15 cellular contexts compared by ENCODE assay signal in the genomic region with DNA sequence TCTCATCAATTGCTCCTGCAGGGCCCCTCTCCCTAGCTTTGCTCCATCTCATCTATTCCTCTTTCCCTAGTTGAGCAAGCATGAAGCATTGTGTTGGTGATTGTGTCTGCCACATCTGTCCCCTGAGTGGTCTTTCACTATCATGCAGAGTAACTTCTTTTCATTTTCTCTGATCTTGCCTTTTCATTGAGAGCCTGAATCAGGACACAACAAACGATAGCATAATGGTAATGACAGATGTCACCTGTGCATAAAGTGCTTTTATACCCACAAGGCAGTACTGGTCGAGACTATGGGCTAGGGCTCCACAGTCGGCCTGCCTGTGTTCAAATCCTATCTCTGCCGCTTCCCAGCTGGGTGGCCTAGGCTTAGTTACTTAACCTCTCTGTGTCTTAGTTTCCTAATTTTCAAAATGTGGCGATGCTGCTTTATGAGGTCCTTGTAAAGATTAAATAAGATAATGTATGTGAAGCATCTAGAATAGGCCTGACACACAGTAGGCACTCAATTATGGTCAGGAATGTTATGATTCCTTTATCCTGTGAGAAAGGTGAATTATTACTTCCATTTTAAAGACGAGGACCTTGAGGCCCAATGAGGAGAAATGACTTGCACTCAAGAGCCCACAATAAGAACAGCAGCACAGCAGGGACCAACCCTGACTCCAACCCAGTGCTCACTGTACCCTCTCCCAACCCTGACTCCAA.
DNase-seq lines count a peak whose midpoint lies in the region; ATAC-seq, FAIRE-seq and TF ChIP-seq lines count a peak whose summit lies in the region.
"Had no signal": no experiment of that assay in that cellular context is flagged by ENCODE, and none has a peak within 500 bp of the region (broad histone marks: within the 10 kb centered on the region; RNA-seq: fewer than 3 reads in every experiment).

No MANE protein-coding gene starts in this region.

- H3K4me3 ChIP-seq in mesenchymal stem cell (ENCODE audit: insufficient read depth in 1 of 2, low read depth in 1 of 2, low read length in 2 of 2) (no peak overlapping the region), upper lobe of left lung (no peak overlapping the region), kidney (ENCODE audit: low read length in 2 of 2) (no peak overlapping the region)
- H3K4me3 ChIP-seq: pancreas had no signal

- no peak overlapping the region for H3K18ac ChIP-seq in mesenchymal stem cell (ENCODE audit: low read depth in 1 of 2, low read length in 2 of 2)

- ATAC-seq in activated B cell treated with CpG ODN at 0.5 μM for 24 hours (ENCODE audit: low read depth) = peak; percentile 69
- ATAC-seq in upper lobe of left lung (ENCODE audit: low FRiP score in 2 of 2) = no peak
- no peak for ATAC-seq in GM18909 (IDR thresholded peaks at IDR 0.05; ENCODE audit: poor library complexity, unreplicated experiment)
- ATAC-seq: Right ventricle myocardium inferior had no signal

- H3K14ac ChIP-seq in mesenchymal stem cell (ENCODE audit: low read length in 2 of 2) = no peak overlapping the region

- no peak overlapping the region for H2AFZ ChIP-seq in mesenchymal stem cell (ENCODE audit: low read depth, low read length)

- H3K27ac Mint-ChIP-seq in activated B cell treated with CpG ODN at 0.5 μM for 24 hours = no peak overlapping the region

- TF ChIP-seq EP300 in upper lobe of left lung (IDR thresholded peaks at IDR 0.05) = no peak

- intact Hi-C loops in activated B cell treated with CpG ODN at 0.5 μM for 24 hours (cut with micrococcal nuclease) (no loop called here), kidney (cut with DNase I) (no loop called here)

- no peak overlapping the region for H3K4me2 ChIP-seq in mesenchymal stem cell (ENCODE audit: low read length, poor library complexity, severe bottlenecking)

- H2BK12ac ChIP-seq in mesenchymal stem cell (ENCODE audit: low read length in 2 of 2) = no peak overlapping the region

- H3K27ac ChIP-seq in mesenchymal stem cell (ENCODE audit: low read length, poor library complexity, severe bottlenecking) (no peak overlapping the region), upper lobe of left lung (no peak overlapping the region), kidney (ENCODE audit: low read depth in 2 of 2, low read length in 2 of 2) (no peak overlapping the region)
- H3K27ac ChIP-seq: brain microvascular endothelial cell, pancreas had no signal

- H2BK5ac ChIP-seq in mesenchymal stem cell (ENCODE audit: low read depth, low read length, poor library complexity, severe bottlenecking) = no peak overlapping the region

- no peaks in the 10 kb centered on the region for H3K4me1 Mint-ChIP-seq in activated B cell treated with CpG ODN at 0.5 μM for 24 hours

- H3K36me3 ChIP-seq in mesenchymal stem cell (ENCODE audit: control insufficient read depth in 1 of 2, insufficient read depth in 2 of 2, low read depth in 1 of 2, low read length in 2 of 2) (no peaks in the 10 kb centered on the region), upper lobe of left lung (no peaks in the 10 kb centered on the region), kidney (ENCODE audit: control insufficient read depth in 1 of 2, insufficient read depth in 2 of 2, low read length in 2 of 2) (no peaks in the 10 kb centered on the region)
- H3K36me3 ChIP-seq: brain microvascular endothelial cell, pancreas had no signal

- no peak overlapping the region for H3K4me3 Mint-ChIP-seq in activated B cell treated with CpG ODN at 0.5 μM for 24 hours

- H4K8ac ChIP-seq in mesenchymal stem cell (ENCODE audit: low read length) = no peak overlapping the region

- no peak overlapping the region for H4K91ac ChIP-seq in mesenchymal stem cell (ENCODE audit: low read length)

- no peak overlapping the region for H2BK15ac ChIP-seq in mesenchymal stem cell (ENCODE audit: low read depth, poor library complexity, severe bottlenecking)

- H3K36me3 Mint-ChIP-seq in activated B cell treated with CpG ODN at 0.5 μM for 24 hours (ENCODE audit: low read depth) = no peaks in the 10 kb centered on the region

- H3K9me3 Mint-ChIP-seq in activated B cell treated with CpG ODN at 0.5 μM for 24 hours = peaks cover 5% of the 10 kb centered on the region

- no peak for TF ChIP-seq POLR2A in upper lobe of left lung (IDR thresholded peaks at IDR 0.05)

- WGBS in mesenchymal stem cell = 68% methylated on average over 6 of the region's 6 CpGs
- 82 to 84% methylated on average over 6 of the region's 6 CpGs for WGBS in upper lobe of left lung, 2 donors

- H2AK5ac ChIP-seq in mesenchymal stem cell (ENCODE audit: low read length, severe bottlenecking) = no peak overlapping the region

- H2BK120ac ChIP-seq in mesenchymal stem cell (ENCODE audit: low read depth, low read length) = no peak overlapping the region

- H3K4me1 ChIP-seq in mesenchymal stem cell (ENCODE audit: control insufficient read depth, insufficient read depth, low read depth, low read length) (peaks cover 3% of the 10 kb centered on the region), upper lobe of left lung (no peaks in the 10 kb centered on the region), kidney (ENCODE audit: control insufficient read depth in 1 of 2, insufficient read depth in 1 of 2, low read depth in 1 of 2, low read length in 2 of 2) (peaks cover 0 to 2% of the 10 kb centered on the region in 2 donors)
- H3K4me1 ChIP-seq: pancreas had no signal

- DNase-seq in NCI-H82 (lab: John Stamatoyannopoulos, UW) = peak; percentile 53
- no peak for DNase-seq in NCI-H82 treated with DMSO at 0.1 percent for 48 hours (lab: John Stamatoyannopoulos, UW; ENCODE audit: unreplicated experiment)
- DNase-seq in HT1080 (ENCODE audit: low read depth) = peak; percentile 7
- DNase-seq in activated B cell treated with CpG ODN at 0.5 μM for 24 hours = no peak
- DNase-seq in mesenchymal stem cell = peak; percentile 6
- DNase-seq in upper lobe of left lung = no peak
- no peak for DNase-seq in kidney
- DNase-seq: ACHN; brain microvascular endothelial cell; DMS79; NCI-H345; pancreas; stimulated activated CD4-positive, alpha-beta T cell treated with anti-CD3 and anti-CD28 coated beads, Interleukin-15, amount 100 ng/mL, for 24 hours had no signal

- no peaks in the 10 kb centered on the region for H3K79me1 ChIP-seq in mesenchymal stem cell (replicated peaks; ENCODE audit: low read length, poor library complexity, severe bottlenecking)

- H3K27me3 ChIP-seq in mesenchymal stem cell (ENCODE audit: control insufficient read depth in 1 of 2, insufficient read depth in 1 of 2, low read length in 2 of 2) (peaks cover 29 to 76% of the 10 kb centered on the region in 2 experiments), upper lobe of left lung (no peaks in the 10 kb centered on the region)
- H3K27me3 ChIP-seq: brain microvascular endothelial cell, pancreas had no signal

- peaks cover 13% of the 10 kb centered on the region for H3K27me3 Mint-ChIP-seq in activated B cell treated with CpG ODN at 0.5 μM for 24 hours

- no peak overlapping the region for H3K9ac ChIP-seq in mesenchymal stem cell (ENCODE audit: low read length)
- H3K9ac ChIP-seq in kidney (ENCODE audit: low read length in 2 of 2) = no peak overlapping the region

- CTCF ChIA-PET in activated B cell treated with CpG ODN at 0.5 μM for 24 hours (lab: Charles Lee) = no interaction called here

- no peak overlapping the region for H3K4ac ChIP-seq in mesenchymal stem cell (ENCODE audit: low read depth in 1 of 2, low read length in 2 of 2)

- TF ChIP-seq CTCF in activated B cell treated with CpG ODN at 0.5 μM for 24 hours (IDR thresholded peaks at IDR 0.05) (no peak), upper lobe of left lung (IDR thresholded peaks at IDR 0.05) (no peak), kidney (IDR thresholded peaks at IDR 0.05; ENCODE audit: borderline replicate concordance, extremely low read depth, insufficient read depth) (no peak)

- H3K23ac ChIP-seq in mesenchymal stem cell (ENCODE audit: low read length in 2 of 2) = no peak overlapping the region

- POLR2A ChIA-PET in activated B cell treated with CpG ODN at 0.5 μM for 24 hours (lab: Charles Lee) = no interaction called here

- H3K9me3 ChIP-seq in mesenchymal stem cell (ENCODE audit: control insufficient read depth, low read length) = peaks cover 4% of the 10 kb centered on the region
- no peaks in the 10 kb centered on the region for H3K9me3 ChIP-seq in upper lobe of left lung
- no peaks in the 10 kb centered on the region for H3K9me3 ChIP-seq in kidney (ENCODE audit: control insufficient read depth in 1 of 2, low read length in 2 of 2)
- H3K9me3 ChIP-seq: pancreas had no signal

- FAIRE-seq in kidney (lab: Jason Lieb, UNC) = no peak
- FAIRE-seq: pancreas had no signal

Comparison
In these comparisons a context has a peak if more than half of its experiments do, and no peak if none do; other contexts are left out.
1. DNase-seq: peak in NCI-H82 (single experiment), HT1080 (single experiment) and mesenchymal stem cell (single experiment); none in NCI-H82 treated with DMSO at 0.1 percent for 48 hours (single experiment), activated B cell treated with CpG ODN at 0.5 μM for 24 hours (single experiment), upper lobe of left lung (0 of 2) and kidney (single experiment).